8 cellular contexts compared by ENCODE assay signal in genomic region chr16:81314603-81315270, GRCh38. TPM values are rescaled to one million over a fixed set of nuclear protein-coding genes. Genes with fewer than 3 reads are reported as not detected.
A peak's percentile ranks its signal among the peaks of the same experiment; 100 is the strongest.
DNase-seq lines count a peak whose midpoint lies in the region; ATAC-seq, FAIRE-seq and TF ChIP-seq lines count a peak whose summit lies in the region.

Gene GAN (plus strand): TSS chr16:81314962. CDS start chr16:81315114, 152 bp downstream.

- H3K4me1 Mint-ChIP-seq in T-helper 2 cell treated with Interferon-gamma antibody and Interleukin-4, amounts not matched to agents 5 μg/mL and 100 μg/mL, for 36 hours (ENCODE audit: low read depth), result peaks cover 35% of the 10 kb centered on the region

- peak within 1 kb of the TSS; percentile 89 for H3K27ac Mint-ChIP-seq in T-helper 2 cell treated with Interferon-gamma antibody and Interleukin-4, amounts not matched to agents 5 μg/mL and 100 μg/mL, for 36 hours

- peaks cover 5% of the 10 kb centered on the region for H3K36me3 Mint-ChIP-seq in T-helper 2 cell treated with Interferon-gamma antibody and Interleukin-4, amounts not matched to agents 5 μg/mL and 100 μg/mL, for 36 hours (ENCODE audit: low read depth)

- intact Hi-C loops in ascending aorta (cut with DNase I) (loop anchor here (2.0 to 10.0 kb wide), 4 partner anchors 128 to 774 kb away; partner anchors contain the start of genes C16orf46, CENPN, CMC2 and CMIP), psoas muscle (cut with DNase I) (loop anchor here (5.0 to 10.0 kb wide), 2 partner anchors 107 to 220 kb away; partner anchors contain the start of gene GCSH (in 2 of the 2))

- peak within 1 kb of the TSS; percentile 95 for H3K4me3 Mint-ChIP-seq in T-helper 2 cell treated with Interferon-gamma antibody and Interleukin-4, amounts not matched to agents 5 μg/mL and 100 μg/mL, for 36 hours

- H3K36me3 ChIP-seq in ascending aorta (no peaks in the 10 kb centered on the region), right atrium auricular region (no peaks in the 10 kb centered on the region), psoas muscle (ENCODE audit: insufficient read depth in 1 of 2, low read depth in 1 of 2) (no peaks in the 10 kb centered on the region)

- H3K27ac ChIP-seq in ascending aorta, result peak within 1 kb of the TSS; percentile 88 to 91
- H3K27ac ChIP-seq in right atrium auricular region, result peak within 1 kb of the TSS; percentile 87 to 91
- H3K27ac ChIP-seq in psoas muscle, result peak within 1 kb of the TSS; percentile 95

- DNase-seq in NCI-H187 treated with DMSO at 0.1 percent for 48 hours (lab: John Stamatoyannopoulos, UW) (peak; percentile 43), ascending aorta (ENCODE audit: low spot score in 2 of 2) (peak; percentile 88 to 96), right atrium auricular region (ENCODE audit: low spot score) (peak; percentile 97), psoas muscle (peak; percentile 95 to 96), urothelium cell line (ENCODE audit: low spot score) (peak; percentile 97)
- DNase-seq in T-helper 2 cell treated with Interferon-gamma antibody and Interleukin-4, amounts not matched to agents 5 μg/mL and 100 μg/mL, for 36 hours (ENCODE audit: low spot score), result peak; percentile 97

- peak; percentile 92 for TF ChIP-seq POLR2A in GM18505 (IDR thresholded peaks at IDR 0.05; ENCODE audit: borderline replicate concordance, extremely low read depth, insufficient read depth, insufficient read length)

- peak; percentile 87 for ATAC-seq in GM18505 (IDR thresholded peaks at IDR 0.05; ENCODE audit: unreplicated experiment)
- peak; percentile 95 for ATAC-seq in HG02970 (IDR thresholded peaks at IDR 0.05; ENCODE audit: low FRiP score, unreplicated experiment)
- ATAC-seq in psoas muscle, result peak; percentile 98 to 99 (median 98)

- H3K9me3 Mint-ChIP-seq in T-helper 2 cell treated with Interferon-gamma antibody and Interleukin-4, amounts not matched to agents 5 μg/mL and 100 μg/mL, for 36 hours, result no peaks in the 10 kb centered on the region

- WGBS in psoas muscle, 3 donors, result 0% methylated on average over 53 to 75 of the region's 75 CpGs

- H3K4me3 ChIP-seq in ascending aorta (peak within 1 kb of the TSS; percentile 88 to 95), right atrium auricular region (peak within 1 kb of the TSS; percentile 79 to 97), psoas muscle (peak within 1 kb of the TSS; percentile 98)

- H3K27me3 Mint-ChIP-seq in T-helper 2 cell treated with Interferon-gamma antibody and Interleukin-4, amounts not matched to agents 5 μg/mL and 100 μg/mL, for 36 hours (ENCODE audit: low read depth), result no peaks in the 10 kb centered on the region

- H3K4me1 ChIP-seq in ascending aorta, result peaks cover 0 to 16% of the 10 kb centered on the region in 2 donors
- peaks cover 0 to 35% of the 10 kb centered on the region in 2 donors for H3K4me1 ChIP-seq in right atrium auricular region
- peaks cover 20% of the 10 kb centered on the region for H3K4me1 ChIP-seq in psoas muscle

- TF ChIP-seq CTCF in ascending aorta (IDR thresholded peaks at IDR 0.05) (no peak), right atrium auricular region (IDR thresholded peaks at IDR 0.05) (no peak), psoas muscle (IDR thresholded peaks at IDR 0.05) (no peak)

- no peak for FAIRE-seq in urothelium cell line (lab: Jason Lieb, UNC)

- H3K27me3 ChIP-seq in ascending aorta (no peaks in the 10 kb centered on the region), right atrium auricular region (no peaks in the 10 kb centered on the region), psoas muscle (ENCODE audit: insufficient read depth in 3 of 3, low read length in 2 of 3) (no peaks in the 10 kb centered on the region)

- H3K9me3 ChIP-seq in ascending aorta (no peaks in the 10 kb centered on the region), right atrium auricular region (no peaks in the 10 kb centered on the region), psoas muscle (no peaks in the 10 kb centered on the region)

RNA-seq across cellular contexts. Expression of gene GAN, which starts in this region (rescaled TPM):
- total RNA-seq in ascending aorta (2.6 TPM), right atrium auricular region (10 to 100 TPM in 1 of 2 donors, 1 to 10 TPM in 1; 8.8 to 10.7 TPM), psoas muscle (1 to 10 TPM; 5.5 to 8.3 (median 7.2) TPM)
- 1 to 10 TPM; 1.0 to 2.3 (median 2.3) TPM for polyA plus RNA-seq in psoas muscle

Comparison
In these comparisons a context has a peak if more than half of its experiments do, and no peak if none do; other contexts are left out.
1. Peak in every context shown above with its lines: DNase-seq, ATAC-seq, H3K4me3 ChIP-seq and H3K27ac ChIP-seq.
2. DNase-seq: peak in every context shown above with its lines; median percentile 97 in T-helper 2 cell treated with Interferon-gamma antibody and Interleukin-4, amounts not matched to agents 5 μg/mL and 100 μg/mL, for 36 hours; 97 in right atrium auricular region; 97 in urothelium cell line; 96 in psoas muscle; 92 in ascending aorta; 43 in NCI-H187 treated with DMSO at 0.1 percent for 48 hours.